In genomic region chr1:222326004-222326709, GRCh38 we compare ENCODE assay signal across 28 cellular contexts.
"Had no signal": no experiment of that assay in that cellular context is flagged by ENCODE, and none has a peak within 500 bp of the region (broad histone marks: within the 10 kb centered on the region; RNA-seq: fewer than 3 reads in every experiment).

No MANE protein-coding gene starts in this region.

- DNase-seq: activated CD4-positive, alpha-beta T cell treated with anti-CD3 and anti-CD28 coated beads, Interleukin-2, amount 10 ng/mL, durations not matched to agents 7 days and 5 days; activated CD8-positive, alpha-beta memory T cell treated with anti-CD3 and anti-CD28 coated beads, Interleukin-2, amount 10 ng/mL, durations not matched to agents 7 days and 5 days; activated CD8-positive, alpha-beta T cell treated with anti-CD3 and anti-CD28 coated beads for 36 hours; activated naive CD4-positive, alpha-beta T cell; activated T-cell treated with anti-CD3 and anti-CD28 coated beads for 4 hours; effector memory CD4-positive, alpha-beta T cell; foreskin melanocyte; glutamatergic neuron; hippocampal formation; kidney glomerular epithelial cell; left ventricle myocardium superior; mammary epithelial cell; ovary; spleen; stimulated activated CD4-positive, alpha-beta T cell treated with anti-CD3 and anti-CD28 coated beads, Interleukin-4, amount 100 ng/mL, for 1 hour; stomach; T-cell had no signal

- H3K4me1 Mint-ChIP-seq: activated CD4-positive, alpha-beta T cell treated with anti-CD3 and anti-CD28 coated beads, Interleukin-2, amount 10 ng/mL, durations not matched to agents 7 days and 5 days; activated CD8-positive, alpha-beta memory T cell treated with anti-CD3 and anti-CD28 coated beads, Interleukin-2, amount 10 ng/mL, durations not matched to agents 7 days and 5 days; central memory CD8-positive, alpha-beta T cell; mesothelial cell of epicardium had no signal

- H3K36me3 Mint-ChIP-seq: activated CD8-positive, alpha-beta memory T cell treated with anti-CD3 and anti-CD28 coated beads, Interleukin-2, amount 10 ng/mL, durations not matched to agents 7 days and 5 days; activated naive CD8-positive, alpha-beta T cell; mesothelial cell of epicardium; natural killer cell treated with Interleukin-12 subunit alpha and Interleukin-12 subunit beta and Interleukin-15 and Interleukin-18, amount 100 ng/mL, for 72 hours; T-cell had no signal

- H3K27ac Mint-ChIP-seq: activated CD4-positive, alpha-beta T cell treated with anti-CD3 and anti-CD28 coated beads, Interleukin-2, amount 10 ng/mL, durations not matched to agents 7 days and 5 days; activated CD8-positive, alpha-beta memory T cell treated with anti-CD3 and anti-CD28 coated beads, Interleukin-2, amount 10 ng/mL, durations not matched to agents 7 days and 5 days; activated CD8-positive, alpha-beta T cell treated with anti-CD3 and anti-CD28 coated beads for 36 hours; activated naive CD8-positive, alpha-beta T cell; mesothelial cell of epicardium; natural killer cell treated with Interleukin-12 subunit alpha and Interleukin-12 subunit beta and Interleukin-15 and Interleukin-18, amount 100 ng/mL, for 72 hours; T-cell; T-helper 2 cell treated with Interferon-gamma antibody and Interleukin-4, amounts not matched to agents 5 μg/mL and 100 μg/mL, for 36 hours had no signal

- H3K4me3 Mint-ChIP-seq: activated CD4-positive, alpha-beta T cell treated with anti-CD3 and anti-CD28 coated beads, Interleukin-2, amount 10 ng/mL, durations not matched to agents 7 days and 5 days; activated CD8-positive, alpha-beta memory T cell treated with anti-CD3 and anti-CD28 coated beads, Interleukin-2, amount 10 ng/mL, durations not matched to agents 7 days and 5 days; activated CD8-positive, alpha-beta T cell treated with anti-CD3 and anti-CD28 coated beads for 36 hours; activated naive CD8-positive, alpha-beta T cell; central memory CD8-positive, alpha-beta T cell; mesothelial cell of epicardium; natural killer cell treated with Interleukin-12 subunit alpha and Interleukin-12 subunit beta and Interleukin-15 and Interleukin-18, amount 100 ng/mL, for 72 hours; T-cell; T-helper 2 cell treated with Interferon-gamma antibody and Interleukin-4, amounts not matched to agents 5 μg/mL and 100 μg/mL, for 36 hours had no signal

- H3K9me3 Mint-ChIP-seq: activated CD4-positive, alpha-beta T cell treated with anti-CD3 and anti-CD28 coated beads, Interleukin-2, amount 10 ng/mL, durations not matched to agents 7 days and 5 days; activated CD8-positive, alpha-beta T cell treated with anti-CD3 and anti-CD28 coated beads for 36 hours; central memory CD8-positive, alpha-beta T cell; mesothelial cell of epicardium; natural killer cell treated with Interleukin-12 subunit alpha and Interleukin-12 subunit beta and Interleukin-15 and Interleukin-18, amount 100 ng/mL, for 72 hours; T-helper 2 cell treated with Interferon-gamma antibody and Interleukin-4, amounts not matched to agents 5 μg/mL and 100 μg/mL, for 36 hours had no signal

- H3K9me3 ChIP-seq: breast epithelium, neutrophil, ovary, prostate gland, right atrium auricular region, stomach, suprapubic skin, tibial nerve had no signal

- H3K27ac ChIP-seq: breast epithelium, neutrophil, ovary, prostate gland, right atrium auricular region, spleen, stomach, suprapubic skin, tibial nerve had no signal

- ATAC-seq: activated CD8-positive, alpha-beta memory T cell treated with anti-CD3 and anti-CD28 coated beads, Interleukin-2, amount 10 ng/mL, durations not matched to agents 7 days and 5 days; activated CD8-positive, alpha-beta T cell treated with anti-CD3 and anti-CD28 coated beads for 36 hours; left ventricle myocardium superior; natural killer cell treated with Interleukin-12 subunit alpha and Interleukin-12 subunit beta and Interleukin-15 and Interleukin-18, amount 100 ng/mL, for 72 hours; T-cell had no signal

- H3K27me3 ChIP-seq: breast epithelium, neutrophil, ovary, right atrium auricular region, spleen, stomach, suprapubic skin, tibial nerve had no signal

- H3K36me3 ChIP-seq: breast epithelium, neutrophil, ovary, prostate gland, right atrium auricular region, spleen, stomach, suprapubic skin, tibial nerve had no signal

- H3K4me1 ChIP-seq: breast epithelium, prostate gland, right atrium auricular region, spleen, stomach, suprapubic skin, tibial nerve had no signal

- H3K27me3 Mint-ChIP-seq: activated CD8-positive, alpha-beta memory T cell treated with anti-CD3 and anti-CD28 coated beads, Interleukin-2, amount 10 ng/mL, durations not matched to agents 7 days and 5 days; activated CD8-positive, alpha-beta T cell treated with anti-CD3 and anti-CD28 coated beads for 36 hours; T-cell had no signal

- H3K4me3 ChIP-seq: breast epithelium, ovary, prostate gland, right atrium auricular region, spleen, stomach, suprapubic skin, tibial nerve had no signal
